ENCODE assay signal across 9 cellular contexts in the genomic region with DNA sequence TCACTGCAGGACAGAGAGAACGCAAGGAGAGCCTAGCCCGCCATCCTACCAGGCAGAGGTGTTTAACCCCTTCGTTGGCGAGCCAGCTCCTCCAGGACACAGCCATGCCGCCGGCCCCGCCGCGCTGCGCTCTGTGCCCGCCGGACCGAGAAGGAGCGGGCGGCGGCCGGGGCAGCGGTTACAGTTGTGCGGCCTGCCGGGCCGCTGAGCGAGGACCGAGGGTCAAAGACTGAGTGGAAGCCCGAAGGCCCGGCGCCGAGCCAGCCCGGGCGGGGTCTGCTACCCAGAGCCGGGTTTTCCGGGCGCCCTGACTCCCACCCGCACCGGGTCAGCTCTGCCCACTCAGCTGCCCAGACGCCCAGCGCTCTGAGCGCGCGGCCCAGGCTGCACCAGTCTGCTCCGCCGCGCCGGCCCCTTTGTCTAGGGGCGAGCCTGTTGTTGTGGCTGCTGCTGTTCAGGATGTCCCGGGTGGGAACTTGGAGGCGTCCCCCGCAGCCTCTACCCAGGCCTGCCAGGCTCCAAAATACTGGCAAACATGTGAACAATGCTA. TPM values are rescaled to one million over a fixed set of nuclear protein-coding genes. Genes with fewer than 3 reads are reported as not detected.
DNase-seq lines count a peak whose midpoint lies in the region; ATAC-seq and TF ChIP-seq lines count a peak whose summit lies in the region.
"Had no signal": no experiment of that assay in that cellular context is flagged by ENCODE, and none has a peak within 500 bp of the region (broad histone marks: within the 10 kb centered on the region; RNA-seq: fewer than 3 reads in every experiment).

Gene NOX4, minus strand, starts transcription at position 235 of the 550 bp plus-strand sequence. Its CDS starts 129 bp downstream, at position 106.

- H3K4me1 Mint-ChIP-seq in Caco-2 (ENCODE audit: low read depth, unreplicated experiment), result no peaks in the 10 kb centered on the region

- H3K36me3 ChIP-seq in Caco-2 (ENCODE audit: control insufficient read depth, insufficient read depth, low read length) (no peaks in the 10 kb centered on the region), trophoblast cell (ENCODE audit: control insufficient read depth in 1 of 2, insufficient read depth in 2 of 2, low read length in 2 of 2) (no peaks in the 10 kb centered on the region)

- H2BK12ac ChIP-seq in trophoblast cell (ENCODE audit: low read length), result peak within 1 kb of the TSS; percentile 76

- peak within 1 kb of the TSS; percentile 4 for H3K27ac ChIP-seq in right cardiac atrium (ENCODE audit: low read length)
- peak within 1 kb of the TSS; percentile 78 for H3K27ac ChIP-seq in trophoblast cell (ENCODE audit: low read depth, low read length)

- peaks cover 5% of the 10 kb centered on the region for H3K79me2 ChIP-seq in trophoblast cell (ENCODE audit: control insufficient read depth, insufficient read depth, low read length, poor library complexity)

- H3K4ac ChIP-seq in trophoblast cell (ENCODE audit: low read depth, low read length), result peak within 1 kb of the TSS; percentile 89

- no peaks in the 10 kb centered on the region for H3K27me3 Mint-ChIP-seq in Caco-2 (ENCODE audit: insufficient read depth, unreplicated experiment)

- H3K9ac ChIP-seq in trophoblast cell (ENCODE audit: low read length), result peak within 1 kb of the TSS; percentile 95

- intact Hi-C loops in Caco-2 (cut with micrococcal nuclease; ENCODE audit: unreplicated experiment), result loop anchor here (5.0 kb wide), 1 partner anchor 49 kb away; no protein-coding TSS in a partner anchor
- intact Hi-C loops in right cardiac atrium (cut with DNase I), result no loop called here

- H3K4me2 ChIP-seq in trophoblast cell (ENCODE audit: low read length), result peak within 1 kb of the TSS; percentile 63

- peak within 1 kb of the TSS; percentile 79 for H2BK5ac ChIP-seq in trophoblast cell (ENCODE audit: low read depth, low read length, poor library complexity)

- H4K12ac ChIP-seq in trophoblast cell (ENCODE audit: low read depth, low read length), result peak within 1 kb of the TSS; percentile 92

- peak within 1 kb of the TSS; percentile 89 for H3K18ac ChIP-seq in trophoblast cell (ENCODE audit: low read length)

- H4K91ac ChIP-seq in trophoblast cell (ENCODE audit: low read depth, low read length), result peak within 1 kb of the TSS; percentile 97

- no peaks in the 10 kb centered on the region for H3K36me3 Mint-ChIP-seq in Caco-2 (ENCODE audit: insufficient read depth, unreplicated experiment)

- BruUV-seq in Caco-2 (replicated peaks; lab: Mats Ljungman, UMichigan), result no TSS peak

- DNase-seq in Caco-2 (no peak), anterior cingulate cortex (lab: John Stamatoyannopoulos, UW) (peak in 41 of 58 donors; percentile 2 to 61 (median 14)), right cardiac atrium (peak; percentile 55 to 90 (median 85)), trophoblast cell (no peak), NCI-H446 treated with DMSO at 0.1 percent for 48 hours (lab: John Stamatoyannopoulos, UW) (no peak), activated T-cell treated with anti-CD3 and anti-CD28 coated beads for 4 hours (no peak), GOT3 (lab: John Stamatoyannopoulos, UW) (no peak)
- DNase-seq: activated naive CD4-positive, alpha-beta T cell treated with anti-CD3 and anti-CD28 coated beads for 36 hours had no signal

- no peaks in the 10 kb centered on the region for H3K9me3 Mint-ChIP-seq in Caco-2 (ENCODE audit: unreplicated experiment)
- H3K9me3 Mint-ChIP-seq: activated naive CD4-positive, alpha-beta T cell treated with anti-CD3 and anti-CD28 coated beads for 36 hours had no signal

- POLR2A ChIA-PET in Caco-2 (lab: Charles Lee), result no interaction called here

- peak within 1 kb of the TSS; percentile 95 for H3K14ac ChIP-seq in trophoblast cell (ENCODE audit: low read length)

- H2AK5ac ChIP-seq in trophoblast cell (ENCODE audit: low read length), result peak within 1 kb of the TSS; percentile 85

- H3K23ac ChIP-seq in trophoblast cell (ENCODE audit: low read length), result no peak within 1 kb of the TSS

- peak within 1 kb of the TSS; percentile 97 for H2BK120ac ChIP-seq in trophoblast cell (ENCODE audit: insufficient read depth, low read length, poor library complexity)

- peak within 1 kb of the TSS; percentile 95 for H2AFZ ChIP-seq in trophoblast cell (ENCODE audit: insufficient read depth, low read length, poor library complexity)

- peak within 1 kb of the TSS; percentile 96 for H4K8ac ChIP-seq in trophoblast cell (ENCODE audit: low read depth, low read length)

- H3K4me3 ChIP-seq in Caco-2 (ENCODE audit: low read depth, low read length) (no peak within 1 kb of the TSS), right cardiac atrium (ENCODE audit: low read length) (peak within 1 kb of the TSS; percentile 45), trophoblast cell (ENCODE audit: low read depth, low read length) (peak within 1 kb of the TSS; percentile 69)

- peak within 1 kb of the TSS; percentile 28 for H3K27ac Mint-ChIP-seq in Caco-2 (ENCODE audit: unreplicated experiment)
- H3K27ac Mint-ChIP-seq: activated naive CD4-positive, alpha-beta T cell treated with anti-CD3 and anti-CD28 coated beads for 36 hours had no signal

- H3K79me1 ChIP-seq in trophoblast cell (ENCODE audit: low read length), result peaks cover 23% of the 10 kb centered on the region

- H3K4me3 Mint-ChIP-seq in Caco-2 (ENCODE audit: unreplicated experiment), result no peak within 1 kb of the TSS
- H3K4me3 Mint-ChIP-seq: activated naive CD4-positive, alpha-beta T cell treated with anti-CD3 and anti-CD28 coated beads for 36 hours had no signal

- ATAC-seq in right cardiac atrium (peak; percentile 93 to 95), GM21619 (IDR thresholded peaks at IDR 0.05; ENCODE audit: unreplicated experiment) (no peak)

- 0 out of 2 replicates have a peak, but pooled peaks cover 3% of the 10 kb centered on the region for H3K4me1 ChIP-seq in Caco-2
- H3K4me1 ChIP-seq in right cardiac atrium (ENCODE audit: control insufficient read depth, insufficient read depth, low read length), result no peaks in the 10 kb centered on the region
- H3K4me1 ChIP-seq in trophoblast cell (ENCODE audit: control insufficient read depth in 1 of 2, insufficient read depth in 2 of 2, low read length in 2 of 2), result peaks cover 7% of the 10 kb centered on the region in 2 experiments

- CTCF ChIA-PET in Caco-2 (lab: Charles Lee), result no interaction called here

- under 1% methylated on average over 47 of the region's 47 CpGs for WGBS in right cardiac atrium
- no CpG with 5 or more reads among the region's 47 CpGs for WGBS in trophoblast cell (ENCODE audit: extremely low coverage, insufficient coverage, insufficient read length)

- no peaks in the 10 kb centered on the region for H3K27me3 ChIP-seq in Caco-2 (replicated peaks; ENCODE audit: control insufficient read depth, insufficient read depth, low read length)
- H3K27me3 ChIP-seq in right cardiac atrium (ENCODE audit: control insufficient read depth, insufficient read depth), result no peaks in the 10 kb centered on the region
- no peaks in the 10 kb centered on the region for H3K27me3 ChIP-seq in trophoblast cell (ENCODE audit: insufficient read depth, low read length)

- H3K9me3 ChIP-seq in Caco-2 (no peaks in the 10 kb centered on the region), right cardiac atrium (ENCODE audit: control insufficient read depth, low read length) (no peaks in the 10 kb centered on the region), trophoblast cell (ENCODE audit: insufficient read depth, low read depth, low read length) (no peaks in the 10 kb centered on the region)

- TF ChIP-seq CTCF in Caco-2 (IDR thresholded peaks at IDR 0.05; ENCODE audit: insufficient read depth in 1 of 2, low read depth in 1 of 2, low read length in 1 of 2, severe bottlenecking in 1 of 2, unreplicated experiment in 1 of 2), result no peak

RNA-seq across cellular contexts. Expression of gene NOX4, which starts in this region (rescaled TPM):
- 0.14 TPM in 1 of 2 replicates, not detected in the other for total RNA-seq in Caco-2 (2022)
- 1 to 10 TPM; 4.9 to 9.3 (median 7.9) TPM for total RNA-seq in right cardiac atrium
- polyA plus RNA-seq in right cardiac atrium, result 4.7 TPM
- polyA plus RNA-seq in trophoblast cell (2013), result 9.2 and 9.8 TPM in 2 replicates
- total RNA-seq: activated naive CD4-positive, alpha-beta T cell treated with anti-CD3 and anti-CD28 coated beads for 36 hours had no signal

Comparison
In these comparisons a context has a peak if more than half of its experiments do, and no peak if none do; other contexts are left out.
1. DNase-seq: peak in anterior cingulate cortex (41 of 58) and right cardiac atrium (3 of 3); none in Caco-2 (0 of 2), trophoblast cell (0 of 2), NCI-H446 treated with DMSO at 0.1 percent for 48 hours (single experiment), activated T-cell treated with anti-CD3 and anti-CD28 coated beads for 4 hours (single experiment) and GOT3 (single experiment).